In genomic region chr10:16232441-16232840, GRCh38 we compare ENCODE assay signal across 23 cellular contexts.
DNase-seq lines count a peak whose midpoint lies in the region; FAIRE-seq and TF ChIP-seq lines count a peak whose summit lies in the region.
"Had no signal": no experiment of that assay in that cellular context is flagged by ENCODE, and none has a peak within 500 bp of the region (broad histone marks: within the 10 kb centered on the region; RNA-seq: fewer than 3 reads in every experiment).

No MANE protein-coding gene starts in this region.

- no peak for TF ChIP-seq RAD21 in H1 (IDR thresholded peaks at IDR 0.05 in 1 of 2, conservative IDR thresholded peaks at IDR 0.05 in 1 of 2; ENCODE audit: low read depth in 2 of 2, low read length in 2 of 2)

- no peak overlapping the region for H3K4me3 Mint-ChIP-seq in activated naive CD4-positive, alpha-beta T cell treated with anti-CD3 and anti-CD28 coated beads, Interleukin-2, amount 10 ng/mL, durations not matched to agents 7 days and 5 days
- H3K4me3 Mint-ChIP-seq: CD14-positive monocyte; CD4-positive, alpha-beta memory T cell; CD4-positive, CD25-positive, alpha-beta regulatory T cell; CD8-positive, alpha-beta memory T cell had no signal

- no peak overlapping the region for H3K14ac ChIP-seq in H1 (ENCODE audit: insufficient read length)

- no peaks in the 10 kb centered on the region for H3K27me3 ChIP-seq in H1 (replicated peaks in 1 of 4; ENCODE audit: control insufficient read depth in 3 of 4, extremely low read depth in 1 of 4, insufficient read depth in 3 of 4, low read length in 3 of 4)
- H3K27me3 ChIP-seq: BE2C, BLaER1 had no signal

- H3K9me3 ChIP-seq in H1 (ENCODE audit: insufficient read depth in 2 of 2, low read depth in 1 of 2, low read length in 1 of 2), result peaks cover 0 to 2% of the 10 kb centered on the region in 2 experiments; a peak in 1 of 4 replicates
- H3K9me3 ChIP-seq: BE2C had no signal

- H2BK5ac ChIP-seq in H1 (ENCODE audit: low read depth, low read length), result no peak overlapping the region

- H2BK15ac ChIP-seq in H1 (ENCODE audit: low read length), result peak overlapping the region; percentile 84; the same call in 1 of the 2 replicates

- FAIRE-seq in H1 (lab: Jason Lieb, UNC), result no peak
- FAIRE-seq: A204.1, GM12878, GM12892, GM18507 had no signal

- H3K79me1 ChIP-seq in H1 (ENCODE audit: low read depth, low read length), result no peaks in the 10 kb centered on the region

- no peak overlapping the region for H3K4me3 ChIP-seq in H1 (ENCODE audit: extremely low read depth in 1 of 4, insufficient read depth in 2 of 4, low read depth in 3 of 4, low read length in 4 of 4)
- H3K4me3 ChIP-seq: BLaER1, GM12878 had no signal

- no peak overlapping the region for H3K4ac ChIP-seq in H1 (replicated peaks; ENCODE audit: insufficient read length, low read depth, low read length)

- no peak for TF ChIP-seq EP300 in H1 (IDR thresholded peaks at IDR 0.05; ENCODE audit: borderline replicate concordance in 1 of 2, low read depth in 2 of 2, low read length in 2 of 2)

- H3K4me2 ChIP-seq in H1 (ENCODE audit: insufficient read depth in 1 of 2, low read depth in 2 of 2, low read length in 2 of 2), result no peak overlapping the region
- H3K4me2 ChIP-seq: BLaER1 had no signal

- peaks cover 6% of the 10 kb centered on the region for H3K9me3 Mint-ChIP-seq in activated naive CD4-positive, alpha-beta T cell treated with anti-CD3 and anti-CD28 coated beads, Interleukin-2, amount 10 ng/mL, durations not matched to agents 7 days and 5 days

- H2BK120ac ChIP-seq in H1 (replicated peaks; ENCODE audit: low read depth, low read length), result no peak overlapping the region

- no peak overlapping the region for H3K9ac ChIP-seq in H1 (replicated peaks in 1 of 4; ENCODE audit: extremely low read depth in 1 of 4, low read depth in 3 of 4, low read length in 3 of 4)
- H3K9ac ChIP-seq: BLaER1 had no signal

- H3K27ac ChIP-seq in H1 (ENCODE audit: low read depth, low read length), result no peak overlapping the region
- H3K27ac ChIP-seq: BLaER1 had no signal

- no peaks in the 10 kb centered on the region for H3K27me3 Mint-ChIP-seq in activated naive CD4-positive, alpha-beta T cell treated with anti-CD3 and anti-CD28 coated beads, Interleukin-2, amount 10 ng/mL, durations not matched to agents 7 days and 5 days
- H3K27me3 Mint-ChIP-seq: CD4-positive, CD25-positive, alpha-beta regulatory T cell had no signal

- H4K20me1 ChIP-seq in H1 (replicated peaks in 1 of 2; ENCODE audit: control insufficient read depth in 1 of 2, insufficient read depth in 2 of 2, low read length in 2 of 2), result no peaks in the 10 kb centered on the region
- H4K20me1 ChIP-seq: BLaER1 had no signal

- no peak overlapping the region for H3K23ac ChIP-seq in H1 (ENCODE audit: insufficient read length)

- TF ChIP-seq POLR2A in H1 (IDR thresholded peaks at IDR 0.05; ENCODE audit: control extremely low read depth in 1 of 2, low read depth in 2 of 2, low read length in 2 of 2), result no peak

- H4K91ac ChIP-seq in H1 (replicated peaks; ENCODE audit: insufficient read length, low read length), result no peak overlapping the region

- POLR2A ChIA-PET in H1 (lab: Charles Lee; ENCODE audit: partially characterized antibody), result no interaction called here

- no peak overlapping the region for H2BK20ac ChIP-seq in H1 (ENCODE audit: low read length)

- CTCF ChIA-PET in H1 (lab: Charles Lee; ENCODE audit: partially characterized antibody), result no interaction called here
- CTCF ChIA-PET in activated naive CD4-positive, alpha-beta T cell treated with anti-CD3 and anti-CD28 coated beads, Interleukin-2, amount 10 ng/mL, durations not matched to agents 7 days and 5 days (lab: Charles Lee), result no interaction called here

- no peak overlapping the region for H3K18ac ChIP-seq in H1 (ENCODE audit: extremely low read depth, low read length)

- no peaks in the 10 kb centered on the region; a peak in 1 of 8 replicates for H3K36me3 ChIP-seq in H1 (ENCODE audit: control insufficient read depth in 2 of 4, insufficient read depth in 4 of 4, low read length in 3 of 4)
- H3K36me3 ChIP-seq: BE2C, BLaER1 had no signal

- H2AK5ac ChIP-seq in H1 (ENCODE audit: low read depth, low read length), result no peak overlapping the region

- no peak overlapping the region for H3K56ac ChIP-seq in H1 (replicated peaks; ENCODE audit: insufficient read length, low read depth, low read length)

- H3K23me2 ChIP-seq in H1 (ENCODE audit: low read depth, low read length), result no peaks in the 10 kb centered on the region

- no peak overlapping the region for H2AFZ ChIP-seq in H1 (ENCODE audit: low read length)

- 89% methylated on average over 1 of the region's 1 CpG; no CpG with 5 or more reads in 1 of the 2 experiments for WGBS in H1 (ENCODE audit: extremely low coverage in 1 of 2, insufficient coverage in 1 of 2, insufficient read length in 1 of 2, insufficient replicate concordance in 2 of 2, low coverage in 1 of 2, low lambda C conversion rate in 2 of 2, missing lambda C conversion rate in 1 of 2), 2 experiments

- no peak overlapping the region for H4K8ac ChIP-seq in H1 (ENCODE audit: extremely low read depth, insufficient read depth, low read length)

- TF ChIP-seq CTCF in H1 (IDR thresholded peaks at IDR 0.05; ENCODE audit: control extremely low read depth in 1 of 3, insufficient read depth in 1 of 3, low read depth in 1 of 3, low read length in 3 of 3), result no peak

- no peaks in the 10 kb centered on the region; a peak in 1 of 7 replicates for H3K4me1 ChIP-seq in H1 (replicated peaks in 1 of 4; ENCODE audit: control insufficient read depth in 3 of 4, insufficient read depth in 4 of 4, low read length in 3 of 4)
- H3K4me1 ChIP-seq: BE2C, BLaER1 had no signal

- no peak overlapping the region for H2BK12ac ChIP-seq in H1 (ENCODE audit: low read depth, low read length)

- no peaks in the 10 kb centered on the region for H3K36me3 Mint-ChIP-seq in activated naive CD4-positive, alpha-beta T cell treated with anti-CD3 and anti-CD28 coated beads, Interleukin-2, amount 10 ng/mL, durations not matched to agents 7 days and 5 days
- H3K36me3 Mint-ChIP-seq: CD14-positive monocyte; CD4-positive, alpha-beta memory T cell; CD4-positive, CD25-positive, alpha-beta regulatory T cell; CD8-positive, alpha-beta memory T cell had no signal

- H3K27ac Mint-ChIP-seq in activated naive CD4-positive, alpha-beta T cell treated with anti-CD3 and anti-CD28 coated beads, Interleukin-2, amount 10 ng/mL, durations not matched to agents 7 days and 5 days, result no peak overlapping the region
- H3K27ac Mint-ChIP-seq: CD14-positive monocyte; CD4-positive, alpha-beta memory T cell; CD4-positive, CD25-positive, alpha-beta regulatory T cell; CD8-positive, alpha-beta memory T cell had no signal

- H3K79me2 ChIP-seq in H1 (ENCODE audit: control insufficient read depth in 1 of 2, insufficient read depth in 2 of 2, low read length in 2 of 2), result no peaks in the 10 kb centered on the region

- peak; percentile 65 for DNase-seq in NCI-H82 (lab: John Stamatoyannopoulos, UW)
- peak; percentile 5 for DNase-seq in NCI-H82 treated with DMSO at 0.1 percent for 48 hours (lab: John Stamatoyannopoulos, UW; ENCODE audit: unreplicated experiment)
- no peak for DNase-seq in H1 (ENCODE audit: low read depth in 1 of 2, low spot score in 2 of 2)
- no peak for DNase-seq in HT-29 (ENCODE audit: low spot score)
- DNase-seq in activated naive CD4-positive, alpha-beta T cell treated with anti-CD3 and anti-CD28 coated beads, Interleukin-2, amount 10 ng/mL, durations not matched to agents 7 days and 5 days, result no peak
- DNase-seq: 8988T; ACHN; BE2C; CD4-positive, alpha-beta memory T cell; CD4-positive, CD25-positive, alpha-beta regulatory T cell; CD8-positive, alpha-beta memory T cell; COR-L47; DMS 273 treated with DMSO at 0.1 percent for 48 hours; DMS153; DMS79; EL; GDM1 had no signal

- no peak overlapping the region for H4K5ac ChIP-seq in H1 (ENCODE audit: insufficient read length, low read depth, low read length)

- no peaks in the 10 kb centered on the region for H3K4me1 Mint-ChIP-seq in activated naive CD4-positive, alpha-beta T cell treated with anti-CD3 and anti-CD28 coated beads, Interleukin-2, amount 10 ng/mL, durations not matched to agents 7 days and 5 days
- H3K4me1 Mint-ChIP-seq: CD14-positive monocyte; CD4-positive, alpha-beta memory T cell; CD4-positive, CD25-positive, alpha-beta regulatory T cell; CD8-positive, alpha-beta memory T cell had no signal

TF ChIP-seq in H1, 55 proteins besides CTCF, POLR2A, EP300 and RAD21:
- TF ChIP-seq MAX (IDR thresholded peaks at IDR 0.05), result no peak
- no peak for TF ChIP-seq TAF1 (IDR thresholded peaks at IDR 0.05; ENCODE audit: low read depth, low read length)
- TF ChIP-seq BRCA1 (IDR thresholded peaks at IDR 0.05; ENCODE audit: low read depth, low read length), result no peak
- TF ChIP-seq ATF3 (IDR thresholded peaks at IDR 0.05; ENCODE audit: insufficient read depth, low read depth, low read length), result no peak
- no peak for TF ChIP-seq SRF (IDR thresholded peaks at IDR 0.05; ENCODE audit: low read depth, low read length)
- TF ChIP-seq CEBPB (IDR thresholded peaks at IDR 0.05; ENCODE audit: low read depth, low read length), result no peak
- TF ChIP-seq TCF12 (IDR thresholded peaks at IDR 0.05; ENCODE audit: low read depth, low read length), result no peak
- no peak for TF ChIP-seq ZNF274 (IDR thresholded peaks at IDR 0.05; ENCODE audit: borderline replicate concordance, extremely low read depth, low read length)

Comparison
In these comparisons a context has a peak if more than half of its experiments do, and no peak if none do; other contexts are left out.
1. DNase-seq: peak in NCI-H82 (single experiment) and NCI-H82 treated with DMSO at 0.1 percent for 48 hours (single experiment); none in H1 (0 of 2), HT-29 (single experiment) and activated naive CD4-positive, alpha-beta T cell treated with anti-CD3 and anti-CD28 coated beads, Interleukin-2, amount 10 ng/mL, durations not matched to agents 7 days and 5 days (single experiment).